Comparison of ENCODE assay signal across 6 cellular contexts in genomic region chr1:21352586-21352985, GRCh38.
"Had no signal": no experiment of that assay in that cellular context is flagged by ENCODE, and none has a peak within 500 bp of the region (broad histone marks: within the 10 kb centered on the region; RNA-seq: fewer than 3 reads in every experiment).

No MANE protein-coding gene starts in this region.

- H3K4me2 ChIP-seq: KMS-11 had no signal

- H3K27ac ChIP-seq: HL-60, KMS-11 had no signal

- DNase-seq: IMR-90, KBM-7, KG1 had no signal

- FAIRE-seq: HTR-8/SVneo had no signal

- H3K9ac ChIP-seq: KMS-11 had no signal
